In the genomic region with DNA sequence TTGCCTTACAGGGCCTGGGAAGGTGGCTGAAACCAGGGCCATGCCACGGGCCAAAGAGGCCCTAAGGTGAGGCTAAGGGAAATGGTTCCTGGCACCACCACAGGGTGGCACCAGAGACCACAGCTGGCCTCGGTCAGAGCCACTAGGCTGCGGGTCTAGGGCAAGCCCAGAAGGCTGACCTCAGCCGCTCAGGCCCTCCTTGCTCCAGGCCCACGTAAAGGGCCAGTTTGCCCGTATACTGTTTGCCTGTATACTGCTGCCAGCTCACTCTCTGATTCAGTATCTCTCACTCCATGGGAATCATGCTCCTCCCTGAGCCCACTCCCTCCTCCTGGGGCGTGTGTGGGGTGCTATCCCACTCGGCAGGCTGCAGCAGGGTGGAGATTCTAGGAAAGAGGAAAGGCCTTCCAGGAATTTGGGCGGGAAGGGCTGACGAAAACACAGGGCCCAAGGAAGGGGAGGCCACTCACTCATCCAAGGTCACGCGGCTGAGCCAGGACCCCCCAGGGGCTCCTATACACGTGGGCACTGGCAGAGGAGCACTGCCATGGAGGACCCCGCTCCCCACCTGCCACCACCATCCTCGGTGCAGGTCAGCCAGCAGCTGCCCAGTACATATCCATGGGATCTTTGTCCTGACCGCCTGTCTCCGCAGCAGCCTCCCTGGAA, we compare ENCODE assay signal across 8 cellular contexts.
DNase-seq lines count a peak whose midpoint lies in the region; ATAC-seq and TF ChIP-seq lines count a peak whose summit lies in the region.

No MANE protein-coding gene starts in this region.

- peak overlapping the region; percentile 46 for H3K27ac ChIP-seq in suprapubic skin

- H3K36me3 ChIP-seq in suprapubic skin = peaks cover 22% of the 10 kb centered on the region

- DNase-seq in CD1c-positive myeloid dendritic cell (ENCODE audit: extremely low spot score) = peak; percentile 76
- DNase-seq in GM19238 (ENCODE audit: insufficient read length, low spot score) = peak; percentile 80
- DNase-seq in RPMI7951 (ENCODE audit: low read depth) = peak; percentile 65
- peak; percentile 28 for DNase-seq in activated effector memory CD4-positive, alpha-beta T cell treated with Interleukin-2 at 50 U/mL for 16 hours
- DNase-seq in foreskin fibroblast = peak; percentile 57 to 88
- DNase-seq in neural crest cell (ENCODE audit: low read depth, low spot score) = peak; percentile 82
- DNase-seq in suprapubic skin (ENCODE audit: low spot score in 2 of 2) = peak in 1 of 2 donors; percentile 78

- no peaks in the 10 kb centered on the region for H3K27me3 Mint-ChIP-seq in neural crest cell (ENCODE audit: low read depth)

- H3K9me3 ChIP-seq in suprapubic skin = no peaks in the 10 kb centered on the region

- H3K4me1 ChIP-seq in suprapubic skin = peaks cover 28% of the 10 kb centered on the region

- TF ChIP-seq CTCF in foreskin fibroblast (IDR thresholded peaks at IDR 0.05; ENCODE audit: low read depth, low read length) (peak; percentile 92), neural crest cell (conservative IDR thresholded peaks at IDR 0.05) (peak; percentile 95), suprapubic skin (IDR thresholded peaks at IDR 0.05) (peak; percentile 79 to 82)

- H3K4me1 Mint-ChIP-seq in neural crest cell = peaks cover 31% of the 10 kb centered on the region

- no peak overlapping the region for H3K27ac Mint-ChIP-seq in neural crest cell (ENCODE audit: unreplicated experiment)

- no peaks in the 10 kb centered on the region for H3K9me3 Mint-ChIP-seq in neural crest cell

- H3K4me3 ChIP-seq in foreskin fibroblast (ENCODE audit: low read depth in 1 of 2, low read length in 2 of 2) (no peak overlapping the region), suprapubic skin (no peak overlapping the region)

- ATAC-seq in HG03439 (IDR thresholded peaks at IDR 0.05; ENCODE audit: unreplicated experiment) = peak; percentile 76

- H3K27me3 ChIP-seq in suprapubic skin = no peaks in the 10 kb centered on the region

- H3K36me3 Mint-ChIP-seq in neural crest cell (ENCODE audit: low read depth) = peaks cover 2% of the 10 kb centered on the region

- no peak for TF ChIP-seq EP300 in suprapubic skin (IDR thresholded peaks at IDR 0.05)

- WGBS in suprapubic skin = 15% methylated on average over 7 of the region's 17 CpGs

- peak overlapping the region; percentile 33 for H3K4me3 Mint-ChIP-seq in neural crest cell

- TF ChIP-seq POLR2A in suprapubic skin (IDR thresholded peaks at IDR 0.05) = no peak
